Comparison of ENCODE assay signal across 1 cellular context in genomic region chr12:2890388-2891239, GRCh38.
TF ChIP-seq lines count a peak whose summit lies in the region.

TULP3 (plus strand) TSS chr12:2890891; CDS start chr12:2890948, 57 bp downstream.

TF ChIP-seq in GM12878, 131 proteins besides CTCF, POLR2A, EP300 and RAD21 (continued from another document and continues in another):
- TF ChIP-seq SKIL (IDR thresholded peaks at IDR 0.05; ENCODE audit: low read depth, poor library complexity, severe bottlenecking) (no peak), ZNF622 (IDR thresholded peaks at IDR 0.05) (no peak), BMI1 (IDR thresholded peaks at IDR 0.05; ENCODE audit: borderline replicate concordance) (peak; percentile 92), PRDM15 (CRISPR knock-in tag; IDR thresholded peaks at IDR 0.05) (no peak), SREBF1 (IDR thresholded peaks at IDR 0.05; ENCODE audit: low read length) (no peak), POU2F2 (IDR thresholded peaks at IDR 0.05; ENCODE audit: borderline replicate concordance, low read depth, low read length) (0 out of 3 replicates have a peak, but pooled peaks have one; percentile 17), MYC (IDR thresholded peaks at IDR 0.05; ENCODE audit: insufficient read depth, insufficient read length, insufficient replicate concordance, low read length, severe bottlenecking) (no peak), JUND (IDR thresholded peaks at IDR 0.05; ENCODE audit: low read depth, low read length) (no peak), POLR2AphosphoS2 (IDR thresholded peaks at IDR 0.05; ENCODE audit: low read depth, low read length) (no peak; the same call in 1 of the 2 replicates), ELK1 (IDR thresholded peaks at IDR 0.05; ENCODE audit: low read depth, low read length) (no peak), ZBTB11 (CRISPR knock-in tag; IDR thresholded peaks at IDR 0.05) (no peak), CHD1 (IDR thresholded peaks at IDR 0.05; ENCODE audit: low read depth, low read length) (no peak), MTA3 (IDR thresholded peaks at IDR 0.05; ENCODE audit: borderline replicate concordance, low read length) (no peak), CBX3 (IDR thresholded peaks at IDR 0.05; ENCODE audit: borderline replicate concordance, low read depth) (no peak), BCL11A (IDR thresholded peaks at IDR 0.05; ENCODE audit: low read depth, low read length) (no peak), TCF7 (IDR thresholded peaks at IDR 0.05; ENCODE audit: borderline replicate concordance) (no peak), NBN (IDR thresholded peaks at IDR 0.05) (no peak), SUPT20H (IDR thresholded peaks at IDR 0.05; ENCODE audit: borderline replicate concordance, control insufficient read depth, low read depth, low read length) (no peak), IKZF1 (conservative IDR thresholded peaks at IDR 0.05) (peak; percentile 52), MYB (IDR thresholded peaks at IDR 0.05; ENCODE audit: borderline replicate concordance, low read depth, low read length) (no peak), CHD2 (IDR thresholded peaks at IDR 0.05; ENCODE audit: borderline replicate concordance, low read depth, low read length) (peak; percentile 94), FOS (IDR thresholded peaks at IDR 0.05; ENCODE audit: borderline replicate concordance, extremely low read depth, insufficient read length) (peak; percentile 73), ZNF217 (IDR thresholded peaks at IDR 0.05) (no peak), E2F4 (IDR thresholded peaks at IDR 0.05; ENCODE audit: low read depth, low read length) (0 out of 2 replicates have a peak, but pooled peaks have one; percentile 32), IRF3 (IDR thresholded peaks at IDR 0.05) (peak; percentile 89), ZNF207 (IDR thresholded peaks at IDR 0.05; ENCODE audit: borderline replicate concordance) (peak; percentile 31; the same call in 1 of the 2 replicates), HDAC6 (IDR thresholded peaks at IDR 0.05; ENCODE audit: unreplicated experiment) (no peak), CREM (IDR thresholded peaks at IDR 0.05; ENCODE audit: low read depth) (peak; percentile 74; the same call in 1 of the 2 replicates), RCOR1 (conservative IDR thresholded peaks at IDR 0.05; ENCODE audit: low read depth, low read length) (no peak), IRF4 (IDR thresholded peaks at IDR 0.05; ENCODE audit: low read depth, low read length) (peak; percentile 74), RUNX3 (IDR thresholded peaks at IDR 0.05; ENCODE audit: low read length) (no peak; the same call in none of the 2 replicates), CBFB (IDR thresholded peaks at IDR 0.05; ENCODE audit: low read depth) (no peak), TAF1 (IDR thresholded peaks at IDR 0.05; ENCODE audit: borderline replicate concordance, low read depth, low read length) (peak; percentile 35; the same call in 1 of the 2 replicates), E4F1 (IDR thresholded peaks at IDR 0.05; ENCODE audit: borderline replicate concordance, partially characterized antibody) (no peak), USF2 (IDR thresholded peaks at IDR 0.05; ENCODE audit: borderline replicate concordance, low read depth, low read length) (no peak), WRNIP1 (IDR thresholded peaks at IDR 0.05; ENCODE audit: borderline replicate concordance, low read depth, low read length) (no peak), CEBPB (IDR thresholded peaks at IDR 0.05; ENCODE audit: borderline replicate concordance in 1 of 2, low read depth in 2 of 2, low read length in 2 of 2) (no peak), YY1 (IDR thresholded peaks at IDR 0.05; ENCODE audit: low read depth, low read length) (peak; percentile 34), ZBED1 (IDR thresholded peaks at IDR 0.05; ENCODE audit: borderline replicate concordance) (no peak), NR2C2 (IDR thresholded peaks at IDR 0.05; ENCODE audit: borderline replicate concordance, control insufficient read depth, insufficient read length, low read depth) (no peak), NFXL1 (IDR thresholded peaks at IDR 0.05; ENCODE audit: borderline replicate concordance) (no peak)
- TF ChIP-seq, protein P1, sequence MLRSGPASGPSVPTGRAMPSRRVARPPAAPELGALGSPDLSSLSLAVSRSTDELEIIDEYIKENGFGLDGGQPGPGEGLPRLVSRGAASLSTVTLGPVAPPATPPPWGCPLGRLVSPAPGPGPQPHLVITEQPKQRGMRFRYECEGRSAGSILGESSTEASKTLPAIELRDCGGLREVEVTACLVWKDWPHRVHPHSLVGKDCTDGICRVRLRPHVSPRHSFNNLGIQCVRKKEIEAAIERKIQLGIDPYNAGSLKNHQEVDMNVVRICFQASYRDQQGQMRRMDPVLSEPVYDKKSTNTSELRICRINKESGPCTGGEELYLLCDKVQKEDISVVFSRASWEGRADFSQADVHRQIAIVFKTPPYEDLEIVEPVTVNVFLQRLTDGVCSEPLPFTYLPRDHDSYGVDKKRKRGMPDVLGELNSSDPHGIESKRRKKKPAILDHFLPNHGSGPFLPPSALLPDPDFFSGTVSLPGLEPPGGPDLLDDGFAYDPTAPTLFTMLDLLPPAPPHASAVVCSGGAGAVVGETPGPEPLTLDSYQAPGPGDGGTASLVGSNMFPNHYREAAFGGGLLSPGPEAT (IDR thresholded peaks at IDR 0.05; ENCODE audit: low read depth) = no peak
- TF ChIP-seq, protein P2, sequence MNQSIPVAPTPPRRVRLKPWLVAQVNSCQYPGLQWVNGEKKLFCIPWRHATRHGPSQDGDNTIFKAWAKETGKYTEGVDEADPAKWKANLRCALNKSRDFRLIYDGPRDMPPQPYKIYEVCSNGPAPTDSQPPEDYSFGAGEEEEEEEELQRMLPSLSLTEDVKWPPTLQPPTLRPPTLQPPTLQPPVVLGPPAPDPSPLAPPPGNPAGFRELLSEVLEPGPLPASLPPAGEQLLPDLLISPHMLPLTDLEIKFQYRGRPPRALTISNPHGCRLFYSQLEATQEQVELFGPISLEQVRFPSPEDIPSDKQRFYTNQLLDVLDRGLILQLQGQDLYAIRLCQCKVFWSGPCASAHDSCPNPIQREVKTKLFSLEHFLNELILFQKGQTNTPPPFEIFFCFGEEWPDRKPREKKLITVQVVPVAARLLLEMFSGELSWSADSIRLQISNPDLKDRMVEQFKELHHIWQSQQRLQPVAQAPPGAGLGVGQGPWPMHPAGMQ (IDR thresholded peaks at IDR 0.05; ENCODE audit: borderline replicate concordance) = no peak
